15 cellular contexts compared by ENCODE assay signal in the genomic region with DNA sequence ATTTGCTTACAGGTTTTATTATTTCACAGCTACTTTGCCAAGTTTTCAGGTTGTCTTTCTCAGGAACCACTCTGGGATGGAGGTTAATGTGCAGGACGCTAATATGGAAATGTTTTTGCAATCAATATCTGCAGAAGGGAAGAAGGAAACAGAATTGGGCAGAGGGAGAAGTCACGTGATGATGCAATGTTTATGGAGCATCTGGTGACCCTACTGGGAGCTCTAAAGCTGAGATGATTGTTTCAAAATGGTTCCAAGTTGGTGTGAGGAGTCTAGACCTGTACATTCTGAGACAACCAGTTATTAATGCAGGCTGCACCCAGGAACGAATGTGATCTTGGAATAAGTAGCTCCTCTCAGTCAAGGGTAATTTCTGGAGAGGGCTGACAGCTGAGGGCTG.
DNase-seq lines count a peak whose midpoint lies in the region; ATAC-seq, FAIRE-seq and TF ChIP-seq lines count a peak whose summit lies in the region.
"Had no signal": no experiment of that assay in that cellular context is flagged by ENCODE, and none has a peak within 500 bp of the region (broad histone marks: within the 10 kb centered on the region; RNA-seq: fewer than 3 reads in every experiment).

No MANE protein-coding gene starts in this region.

- H3K9me1 ChIP-seq in K562 (ENCODE audit: control insufficient read depth, insufficient read depth, low read length) (no peaks in the 10 kb centered on the region), keratinocyte (ENCODE audit: control insufficient read depth, extremely low read depth, insufficient read depth, low read length) (no peaks in the 10 kb centered on the region)

- no peaks in the 10 kb centered on the region for H3K4me1 ChIP-seq in A549
- H3K4me1 ChIP-seq in K562 (replicated peaks in 1 of 2; ENCODE audit: control insufficient read depth in 2 of 2, insufficient read depth in 2 of 2, low read length in 2 of 2): no peaks in the 10 kb centered on the region
- H3K4me1 ChIP-seq in keratinocyte (ENCODE audit: control insufficient read depth, extremely low read depth, insufficient read depth, low read length): peaks cover 7% of the 10 kb centered on the region

- no peaks in the 10 kb centered on the region for H3K36me3 ChIP-seq in K562 (ENCODE audit: control insufficient read depth, insufficient read depth, low read length)
- no peaks in the 10 kb centered on the region for H3K36me3 ChIP-seq in keratinocyte (ENCODE audit: control insufficient read depth in 2 of 2, extremely low read depth in 1 of 2, insufficient read depth in 2 of 2, low read length in 2 of 2)

- BruUV-seq in K562 (replicated peaks; lab: Mats Ljungman, UMichigan): no TSS peak

- no peaks in the 10 kb centered on the region for H3K9me3 ChIP-seq in A549
- no peaks in the 10 kb centered on the region for H3K9me3 ChIP-seq in K562 (replicated peaks; ENCODE audit: control insufficient read depth, insufficient read depth, low read depth, low read length)
- no peaks in the 10 kb centered on the region for H3K9me3 ChIP-seq in keratinocyte (ENCODE audit: control insufficient read depth, low read depth, low read length)

- POLR2A ChIA-PET in A549 (lab: Yijun Ruan, JAX): no interaction called here
- POLR2A ChIA-PET in K562 (lab: Yijun Ruan, JAX): no interaction called here

- TF ChIP-seq CTCF in A549 (IDR thresholded peaks at IDR 0.05) (no peak), K562 (IDR thresholded peaks at IDR 0.05 in 2 of 3, conservative IDR thresholded peaks at IDR 0.05 in 1 of 3; ENCODE audit: insufficient read depth in 2 of 3, low read depth in 1 of 3, low read length in 3 of 3) (no peak), keratinocyte (optimal IDR thresholded peaks at IDR 0.05 in 1 of 3, IDR thresholded peaks at IDR 0.05 in 1 of 3, conservative IDR thresholded peaks at IDR 0.05 in 1 of 3; ENCODE audit: extremely low read depth in 1 of 3, insufficient read depth in 2 of 3, low read length in 3 of 3) (no peak)

- CTCF ChIA-PET in A549 (lab: Yijun Ruan, JAX): interaction anchor here (1.3 kb wide), 1 partner anchor 9 kb away, joined by 3 read pairs; no protein-coding TSS in a partner anchor
- CTCF ChIA-PET in K562 (lab: Yijun Ruan, JAX; ENCODE audit: low intra/inter-chr PET ratio): no interaction called here

- intact Hi-C loops in K562 (cut with micrococcal nuclease): no loop called here

- dilution Hi-C loops in keratinocyte (cut with MboI; ENCODE audit: extremely low pct_ligation_motif_present, low sequenced_read_pairs): no loop called here

- in situ Hi-C loops in K562 (cut with MboI): no loop called here

- TF ChIP-seq EP300 in A549 (IDR thresholded peaks at IDR 0.05) (no peak), K562 (IDR thresholded peaks at IDR 0.05; ENCODE audit: low read length) (no peak)

- no peak for TF ChIP-seq POLR2A in A549 (IDR thresholded peaks at IDR 0.05; ENCODE audit: low read length)
- no peak for TF ChIP-seq POLR2A in K562 (conservative IDR thresholded peaks at IDR 0.05)

- H3K27me3 ChIP-seq in K562 (ENCODE audit: control insufficient read depth in 2 of 2, insufficient read depth in 2 of 2, low read length in 2 of 2): no peaks in the 10 kb centered on the region
- H3K27me3 ChIP-seq in keratinocyte (ENCODE audit: control insufficient read depth, extremely low read depth, insufficient read depth, low read length): no peaks in the 10 kb centered on the region

- H3K79me2 ChIP-seq in K562 (ENCODE audit: control insufficient read depth, insufficient read depth, low read length) (no peaks in the 10 kb centered on the region), keratinocyte (ENCODE audit: control insufficient read depth, insufficient read depth, low read length) (no peaks in the 10 kb centered on the region)

- H3K27ac ChIP-seq in A549: no peak overlapping the region
- H3K27ac ChIP-seq in K562 (ENCODE audit: extremely low read depth, low read depth, low read length): no peak overlapping the region
- no peak overlapping the region for H3K27ac ChIP-seq in keratinocyte (ENCODE audit: control insufficient read depth, insufficient read depth, low read length)
- H3K27ac ChIP-seq: HL-60 had no signal

- ATAC-seq in A549: no peak
- no peak for ATAC-seq in K562
- no peak for ATAC-seq in stimulated activated naive CD8-positive, alpha-beta T cell treated with anti-CD3 and anti-CD28 coated beads, Interleukin-15, Interleukin-2, amounts not matched to agents 100 U/mL and 50 U/mL, for 24 hours
- ATAC-seq: HCT116 had no signal

- H2AFZ ChIP-seq in K562 (ENCODE audit: low read depth, low read length): no peak overlapping the region
- no peak overlapping the region for H2AFZ ChIP-seq in keratinocyte (ENCODE audit: control insufficient read depth, low read length)

- no peak for FAIRE-seq in A549 (lab: Jason Lieb, UNC)
- no peak for FAIRE-seq in K562 (lab: Jason Lieb, UNC)
- peak; percentile 66 for FAIRE-seq in keratinocyte (lab: Jason Lieb, UNC)
- FAIRE-seq: H54 had no signal

- no peak for TF ChIP-seq RAD21 in A549 (conservative IDR thresholded peaks at IDR 0.05 in 1 of 2, IDR thresholded peaks at IDR 0.05 in 1 of 2)
- no peak for TF ChIP-seq RAD21 in K562 (CRISPR knock-in tag; conservative IDR thresholded peaks at IDR 0.05 in 1 of 2, IDR thresholded peaks at IDR 0.05 in 1 of 2)

- no peak for DNase-seq in A549 (ENCODE audit: low read depth in 1 of 2, low spot score in 1 of 2)
- DNase-seq in NCI-H2171 (lab: John Stamatoyannopoulos, UW): peak; percentile 30
- DNase-seq in K562 (ENCODE audit: extremely low read depth in 1 of 4, low spot score in 3 of 4): no peak
- no peak for DNase-seq in keratinocyte (ENCODE audit: low read depth, low spot score)
- DNase-seq in stimulated activated naive CD8-positive, alpha-beta T cell treated with anti-CD3 and anti-CD28 coated beads, Interleukin-15, Interleukin-2, amounts not matched to agents 100 U/mL and 50 U/mL, for 24 hours: no peak
- DNase-seq in NCI-H2227 treated with DMSO at 0.1 percent for 48 hours (lab: John Stamatoyannopoulos, UW): no peak
- no peak for DNase-seq in NCI-H1930 (lab: John Stamatoyannopoulos, UW)
- DNase-seq: Calu3; CD4-positive, alpha-beta T cell; DND-41; GF-D8; KG1 had no signal

- H3K4me2 ChIP-seq in A549: no peak overlapping the region
- no peak overlapping the region for H3K4me2 ChIP-seq in K562 (ENCODE audit: insufficient read depth, low read length)
- H3K4me2 ChIP-seq in keratinocyte (ENCODE audit: control insufficient read depth, extremely low read depth, insufficient read depth, low read depth, low read length): no peak overlapping the region

- WGBS in A549 (ENCODE audit: missing lambda C conversion rate): 30% methylated on average over 3 of the region's 3 CpGs
- WGBS in K562 (ENCODE audit: insufficient coverage, low coverage, missing lambda C conversion rate): 3% methylated on average over 3 of the region's 3 CpGs

- no peak overlapping the region for H3K9ac ChIP-seq in K562 (ENCODE audit: insufficient read depth in 1 of 2, low read depth in 2 of 2, low read length in 2 of 2)
- no peak overlapping the region for H3K9ac ChIP-seq in keratinocyte (ENCODE audit: control insufficient read depth, extremely low read depth, insufficient read depth, low read length)

- H3K4me3 ChIP-seq in A549 (no peak overlapping the region), K562 (no peak overlapping the region), keratinocyte (ENCODE audit: control insufficient read depth in 2 of 3, extremely low read depth in 1 of 3, insufficient read depth in 2 of 3, low read depth in 1 of 3, low read length in 3 of 3) (no peak overlapping the region)

- H4K20me1 ChIP-seq in K562 (replicated peaks; ENCODE audit: control insufficient read depth, insufficient read depth, low read length) (no peaks in the 10 kb centered on the region), keratinocyte (ENCODE audit: control insufficient read depth, extremely low read depth, insufficient read depth, low read length) (no peaks in the 10 kb centered on the region)

TF ChIP-seq in A549, 52 proteins besides CTCF, POLR2A, EP300 and RAD21:
- TF ChIP-seq, protein P1, sequence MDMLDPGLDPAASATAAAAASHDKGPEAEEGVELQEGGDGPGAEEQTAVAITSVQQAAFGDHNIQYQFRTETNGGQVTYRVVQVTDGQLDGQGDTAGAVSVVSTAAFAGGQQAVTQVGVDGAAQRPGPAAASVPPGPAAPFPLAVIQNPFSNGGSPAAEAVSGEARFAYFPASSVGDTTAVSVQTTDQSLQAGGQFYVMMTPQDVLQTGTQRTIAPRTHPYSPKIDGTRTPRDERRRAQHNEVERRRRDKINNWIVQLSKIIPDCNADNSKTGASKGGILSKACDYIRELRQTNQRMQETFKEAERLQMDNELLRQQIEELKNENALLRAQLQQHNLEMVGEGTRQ (IDR thresholded peaks at IDR 0.05): peak; percentile 40; the same call in 1 of the 2 replicates
- TF ChIP-seq NR3C1 (IDR thresholded peaks at IDR 0.05): no peak

TF ChIP-seq in K562, 482 proteins besides CTCF, POLR2A, EP300 and RAD21 (continues in another document):
- TF ChIP-seq, protein P2, sequence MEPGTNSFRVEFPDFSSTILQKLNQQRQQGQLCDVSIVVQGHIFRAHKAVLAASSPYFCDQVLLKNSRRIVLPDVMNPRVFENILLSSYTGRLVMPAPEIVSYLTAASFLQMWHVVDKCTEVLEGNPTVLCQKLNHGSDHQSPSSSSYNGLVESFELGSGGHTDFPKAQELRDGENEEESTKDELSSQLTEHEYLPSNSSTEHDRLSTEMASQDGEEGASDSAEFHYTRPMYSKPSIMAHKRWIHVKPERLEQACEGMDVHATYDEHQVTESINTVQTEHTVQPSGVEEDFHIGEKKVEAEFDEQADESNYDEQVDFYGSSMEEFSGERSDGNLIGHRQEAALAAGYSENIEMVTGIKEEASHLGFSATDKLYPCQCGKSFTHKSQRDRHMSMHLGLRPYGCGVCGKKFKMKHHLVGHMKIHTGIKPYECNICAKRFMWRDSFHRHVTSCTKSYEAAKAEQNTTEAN (CRISPR knock-in tag; IDR thresholded peaks at IDR 0.05): no peak
- no peak for TF ChIP-seq HDAC1 (IDR thresholded peaks at IDR 0.05)
- TF ChIP-seq BRD4 (IDR thresholded peaks at IDR 0.05): no peak
- TF ChIP-seq, protein P3, sequence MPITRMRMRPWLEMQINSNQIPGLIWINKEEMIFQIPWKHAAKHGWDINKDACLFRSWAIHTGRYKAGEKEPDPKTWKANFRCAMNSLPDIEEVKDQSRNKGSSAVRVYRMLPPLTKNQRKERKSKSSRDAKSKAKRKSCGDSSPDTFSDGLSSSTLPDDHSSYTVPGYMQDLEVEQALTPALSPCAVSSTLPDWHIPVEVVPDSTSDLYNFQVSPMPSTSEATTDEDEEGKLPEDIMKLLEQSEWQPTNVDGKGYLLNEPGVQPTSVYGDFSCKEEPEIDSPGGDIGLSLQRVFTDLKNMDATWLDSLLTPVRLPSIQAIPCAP (CRISPR knock-in tag; IDR thresholded peaks at IDR 0.05; ENCODE audit: borderline replicate concordance): no peak
- no peak for TF ChIP-seq HMG20A (CRISPR knock-in tag; conservative IDR thresholded peaks at IDR 0.05)
- no peak for TF ChIP-seq ZNF3 (CRISPR knock-in tag; IDR thresholded peaks at IDR 0.05)
